19 cellular contexts compared by ENCODE assay signal in genomic region chr12:71208053-71208685, GRCh38. TPM values are rescaled to one million over a fixed set of nuclear protein-coding genes. Genes with fewer than 3 reads are reported as not detected.
"Had no signal": no experiment of that assay in that cellular context is flagged by ENCODE, and none has a peak within 500 bp of the region (broad histone marks: within the 10 kb centered on the region; RNA-seq: fewer than 3 reads in every experiment).

No MANE protein-coding gene starts in this region.

- H3K4me1 Mint-ChIP-seq: activated naive CD8-positive, alpha-beta T cell treated with anti-CD3 and anti-CD28 coated beads, Interleukin-2, amount 10 ng/mL, durations not matched to agents 7 days and 5 days; natural killer cell; stimulated activated effector memory CD8-positive, alpha-beta T cell treated with anti-CD3 and anti-CD28 coated beads, Interleukin-12 subunit alpha, Interleukin-12 subunit beta, amount 100 ng/mL, for 72 hours had no signal

- DNase-seq: activated CD4-positive, CD25-positive, alpha-beta regulatory T cell treated with anti-CD3 and anti-CD28 coated beads, Interleukin-2, amount 50 U/mL, for 72 hours; activated naive CD8-positive, alpha-beta T cell treated with anti-CD3 and anti-CD28 coated beads, Interleukin-2, amount 10 ng/mL, durations not matched to agents 7 days and 5 days; anterior cingulate cortex; dermis blood vessel endothelial cell; heart right ventricle; natural killer cell; nucleus accumbens; posterior cingulate gyrus; retina had no signal

- H3K36me3 ChIP-seq: breast epithelium, gastroesophageal sphincter, heart right ventricle, thoracic aorta had no signal

- H3K27me3 Mint-ChIP-seq: activated naive CD8-positive, alpha-beta T cell treated with anti-CD3 and anti-CD28 coated beads, Interleukin-2, amount 10 ng/mL, durations not matched to agents 7 days and 5 days had no signal

- H3K4me3 ChIP-seq: breast epithelium, gastroesophageal sphincter, heart right ventricle, thoracic aorta had no signal

- H3K9me3 ChIP-seq: thoracic aorta had no signal

- FAIRE-seq: keratinocyte had no signal

- H3K4me1 ChIP-seq: breast epithelium, gastroesophageal sphincter, heart right ventricle had no signal

- H3K36me3 Mint-ChIP-seq: activated naive CD8-positive, alpha-beta T cell treated with anti-CD3 and anti-CD28 coated beads, Interleukin-2, amount 10 ng/mL, durations not matched to agents 7 days and 5 days; natural killer cell; stimulated activated effector memory CD8-positive, alpha-beta T cell treated with anti-CD3 and anti-CD28 coated beads, Interleukin-12 subunit alpha, Interleukin-12 subunit beta, amount 100 ng/mL, for 72 hours had no signal

- ATAC-seq: gastroesophageal sphincter; heart right ventricle; left lobe of liver; natural killer cell; stimulated activated effector memory CD8-positive, alpha-beta T cell treated with anti-CD3 and anti-CD28 coated beads, Interleukin-12 subunit alpha, Interleukin-12 subunit beta, amount 100 ng/mL, for 72 hours had no signal

- H3K4me3 Mint-ChIP-seq: activated naive CD8-positive, alpha-beta T cell treated with anti-CD3 and anti-CD28 coated beads, Interleukin-2, amount 10 ng/mL, durations not matched to agents 7 days and 5 days; activated T-helper 1 cell treated with anti-CD3 and anti-CD28 coated beads, Interleukin-12 subunit alpha, Interleukin-12 subunit beta, Interleukin-2, Interleukin-4 antibody, amounts not matched to agents 30 ng/mL and 10 ng/mL and 1 ng/mL, durations not matched to agents 14 hours and 24 hours and 36 hours; natural killer cell; stimulated activated effector memory CD8-positive, alpha-beta T cell treated with anti-CD3 and anti-CD28 coated beads, Interleukin-12 subunit alpha, Interleukin-12 subunit beta, amount 100 ng/mL, for 72 hours had no signal

- H3K27ac ChIP-seq: breast epithelium, epithelial cell of prostate, gastroesophageal sphincter, heart right ventricle, thoracic aorta had no signal

- H3K27me3 ChIP-seq: breast epithelium, gastroesophageal sphincter, heart right ventricle had no signal

- H3K27ac Mint-ChIP-seq: activated naive CD8-positive, alpha-beta T cell treated with anti-CD3 and anti-CD28 coated beads, Interleukin-2, amount 10 ng/mL, durations not matched to agents 7 days and 5 days; activated T-helper 1 cell treated with anti-CD3 and anti-CD28 coated beads, Interleukin-12 subunit alpha, Interleukin-12 subunit beta, Interleukin-2, Interleukin-4 antibody, amounts not matched to agents 30 ng/mL and 10 ng/mL and 1 ng/mL, durations not matched to agents 14 hours and 24 hours and 36 hours; natural killer cell; stimulated activated effector memory CD8-positive, alpha-beta T cell treated with anti-CD3 and anti-CD28 coated beads, Interleukin-12 subunit alpha, Interleukin-12 subunit beta, amount 100 ng/mL, for 72 hours had no signal

RNA-seq across cellular contexts. Expression of gene TSPAN8, which starts 50.4 kb away (rescaled TPM):
- total RNA-seq: activated CD8-positive, alpha-beta memory T cell treated with anti-CD3 and anti-CD28 coated beads for 36 hours; activated naive CD8-positive, alpha-beta T cell treated with anti-CD3 and anti-CD28 coated beads, Interleukin-2, amount 10 ng/mL, durations not matched to agents 7 days and 5 days; activated T-helper 1 cell treated with anti-CD3 and anti-CD28 coated beads, Interleukin-12 subunit alpha, Interleukin-12 subunit beta, Interleukin-2, Interleukin-4 antibody, amounts not matched to agents 30 ng/mL and 10 ng/mL and 1 ng/mL, durations not matched to agents 14 hours and 24 hours and 36 hours; dermis blood vessel endothelial cell; lung microvascular endothelial cell; natural killer cell had no signal
- polyA plus RNA-seq: keratinocyte had no signal
